ENCODE assay signal across 38 cellular contexts in the genomic region with DNA sequence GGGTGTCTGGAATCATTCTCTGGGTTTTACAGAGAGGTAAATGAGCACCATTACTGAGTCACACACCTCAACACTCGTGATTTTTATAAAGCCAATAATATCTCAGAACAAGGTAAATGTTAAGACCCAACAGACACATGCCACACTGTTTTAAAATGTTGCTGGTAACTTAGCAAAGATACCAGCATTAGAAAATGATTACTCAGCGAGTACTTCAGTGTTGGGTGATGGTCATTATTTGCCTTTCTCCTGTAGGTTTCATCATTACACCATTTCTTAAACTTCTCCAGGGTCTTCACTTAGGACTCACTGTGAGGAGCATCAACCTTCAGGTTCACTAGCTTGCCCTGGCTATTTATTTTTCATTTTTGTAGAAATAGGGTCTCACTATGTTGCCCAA. TPM values are rescaled to one million over a fixed set of nuclear protein-coding genes. Genes with fewer than 3 reads are reported as not detected.
"Had no signal": no experiment of that assay in that cellular context is flagged by ENCODE, and none has a peak within 500 bp of the region (broad histone marks: within the 10 kb centered on the region; RNA-seq: fewer than 3 reads in every experiment).

No MANE protein-coding gene starts in this region.

- DNase-seq: activated CD4-positive, alpha-beta memory T cell treated with anti-CD3 and anti-CD28 coated beads, Interleukin-2, amount 10 ng/mL, durations not matched to agents 7 days and 5 days; activated CD4-positive, alpha-beta T cell treated with anti-CD3 and anti-CD28 coated beads for 1 hour; activated CD4-positive, alpha-beta T cell treated with anti-CD3 and anti-CD28 coated beads for 36 hours; activated CD4-positive, alpha-beta T cell treated with anti-CD3 and anti-CD28 coated beads for 48 hours; activated CD4-positive, alpha-beta T cell treated with anti-CD3 and anti-CD28 coated beads, Interleukin-2, amount 10 ng/mL, durations not matched to agents 7 days and 5 days; activated CD4-positive, alpha-beta T cell treated with anti-CD3 and anti-CD28 coated beads, Interleukin-2, amount 50 U/mL, for 48 hours; activated CD4-positive, CD25-positive, alpha-beta regulatory T cell; activated CD8-positive, alpha-beta memory T cell treated with anti-CD3 and anti-CD28 coated beads, Interleukin-2, amount 50 U/mL, for 4 hours; activated effector memory CD4-positive, alpha-beta T cell treated with anti-CD3 and anti-CD28 coated beads, Interleukin-2, amount 50 U/mL, for 16 hours; activated gamma-delta T cell treated with Interleukin-2 at 50 U/mL for 16 hours; activated naive CD4-positive, alpha-beta T cell; activated naive CD4-positive, alpha-beta T cell treated with anti-CD3 and anti-CD28 coated beads for 36 hours; activated naive CD4-positive, alpha-beta T cell treated with anti-CD3 and anti-CD28 coated beads, Interleukin-2, amount 50 U/mL, for 16 hours; activated naive CD8-positive, alpha-beta T cell treated with anti-CD3 and anti-CD28 coated beads for 36 hours; activated T-cell treated with anti-CD3 and anti-CD28 coated beads for 4 hours; activated T-cell treated with anti-CD3 and anti-CD28 coated beads, Interleukin-2, amount 50 U/mL, for 1 hour; activated T-cell treated with anti-CD3 and anti-CD28 coated beads, Interleukin-2, amount 50 U/mL, for 4 hours; activated T-cell treated with anti-CD3 and anti-CD28 coated beads, Interleukin-2, amount 50 U/mL, for 72 hours; adrenal gland; amniotic stem cell; aorta; body of pancreas; brain microvascular endothelial cell; central memory CD4-positive, alpha-beta T cell; T-helper 1 cell; T-helper 2 cell; T-helper 9 cell; WERI-Rb-1 had no signal

- H3K27ac ChIP-seq: adrenal gland, body of pancreas, brain microvascular endothelial cell, breast epithelium, WERI-Rb-1 had no signal

- H3K27me3 ChIP-seq: adrenal gland, body of pancreas, brain microvascular endothelial cell, breast epithelium had no signal

- H3K4me3 ChIP-seq: adrenal gland, body of pancreas, breast epithelium had no signal

- H3K9me3 ChIP-seq: adrenal gland, body of pancreas, breast epithelium had no signal

- H3K36me3 ChIP-seq: adrenal gland, brain microvascular endothelial cell, breast epithelium, WERI-Rb-1 had no signal

- ATAC-seq: activated CD4-positive, alpha-beta T cell treated with anti-CD3 and anti-CD28 coated beads for 36 hours; activated CD4-positive, CD25-positive, alpha-beta regulatory T cell treated with anti-CD3 and anti-CD28 coated beads, Interleukin-2, amount 50 U/mL, for 24 hours; activated naive CD4-positive, alpha-beta T cell treated with anti-CD3 and anti-CD28 coated beads, Interleukin-2, amount 50 U/mL, for 72 hours; activated T-cell treated with anti-CD3 and anti-CD28 coated beads, Interleukin-2, amount 50 U/mL, for 4 hours; activated T-cell treated with anti-CD3 and anti-CD28 coated beads, Interleukin-2, amount 50 U/mL, for 72 hours; activated T-helper 17 cell treated with anti-CD3 and anti-CD28 coated beads, Interleukin-2, amount 50 U/mL, for 72 hours; body of pancreas; WTC11 had no signal

- H3K4me1 ChIP-seq: breast epithelium had no signal

- FAIRE-seq: astrocyte had no signal

RNA-seq across cellular contexts. Expression of a gene that starts 6.9 kb away (rescaled TPM):
- total RNA-seq: cerebellum had no signal

RNA-seq across cellular contexts. Expression of a gene that starts 22.2 kb away (rescaled TPM):
- total RNA-seq: activated CD4-positive, alpha-beta memory T cell treated with anti-CD3 and anti-CD28 coated beads, Interleukin-2, amount 10 ng/mL, durations not matched to agents 7 days and 5 days; activated CD4-positive, alpha-beta T cell treated with anti-CD3 and anti-CD28 coated beads for 36 hours; activated CD4-positive, alpha-beta T cell treated with anti-CD3 and anti-CD28 coated beads, Interleukin-2, amount 10 ng/mL, durations not matched to agents 7 days and 5 days; activated CD8-positive, alpha-beta memory T cell treated with anti-CD3 and anti-CD28 coated beads for 36 hours; activated naive CD4-positive, alpha-beta T cell treated with anti-CD3 and anti-CD28 coated beads for 36 hours; activated naive CD4-positive, alpha-beta T cell treated with anti-CD3 and anti-CD28 coated beads, Interleukin-2, amount 50 U/mL, for 72 hours; activated naive CD8-positive, alpha-beta T cell treated with anti-CD3 and anti-CD28 coated beads for 36 hours; activated T-cell treated with anti-CD3 and anti-CD28 coated beads, Interleukin-2, amount 50 U/mL, for 72 hours; activated T-helper 1 cell treated with anti-CD3 and anti-CD28 coated beads, Interleukin-12 subunit alpha, Interleukin-12 subunit beta, Interleukin-2, Interleukin-4 antibody, amounts not matched to agents 30 ng/mL and 10 ng/mL and 1 ng/mL, durations not matched to agents 14 hours and 24 hours and 36 hours; activated T-helper 17 cell treated with anti-CD3 and anti-CD28 coated beads, Interleukin-2, amount 50 U/mL, for 72 hours; astrocyte; cardiac septum; cerebellum had no signal

RNA-seq across cellular contexts. Expression of a gene that starts 49.2 kb away (rescaled TPM):
- total RNA-seq: activated CD4-positive, alpha-beta T cell treated with anti-CD3 and anti-CD28 coated beads, Interleukin-2, amount 10 ng/mL, durations not matched to agents 7 days and 5 days; activated CD8-positive, alpha-beta memory T cell treated with anti-CD3 and anti-CD28 coated beads for 36 hours; activated naive CD4-positive, alpha-beta T cell treated with anti-CD3 and anti-CD28 coated beads for 36 hours; activated T-helper 1 cell treated with anti-CD3 and anti-CD28 coated beads, Interleukin-12 subunit alpha, Interleukin-12 subunit beta, Interleukin-2, Interleukin-4 antibody, amounts not matched to agents 30 ng/mL and 10 ng/mL and 1 ng/mL, durations not matched to agents 14 hours and 24 hours and 36 hours; activated T-helper 17 cell treated with anti-CD3 and anti-CD28 coated beads, Interleukin-2, amount 50 U/mL, for 72 hours had no signal
